In genomic region chr2:157247068-157247407, GRCh38 we compare ENCODE assay signal across 1 cellular context.
TF ChIP-seq lines count a peak whose summit lies in the region.

No MANE protein-coding gene starts in this region.

TF ChIP-seq in K562, 482 proteins besides CTCF, POLR2A, EP300 and RAD21 (continued from another document and continues in another):
- no peak for TF ChIP-seq MAX (CRISPR knock-in tag; IDR thresholded peaks at IDR 0.05)
- TF ChIP-seq NBN (IDR thresholded peaks at IDR 0.05; ENCODE audit: low read depth), result no peak
- TF ChIP-seq TEAD4 (IDR thresholded peaks at IDR 0.05; ENCODE audit: low read length), result no peak
- no peak for TF ChIP-seq TEAD4 (CRISPR knock-in tag; IDR thresholded peaks at IDR 0.05; ENCODE audit: borderline replicate concordance)
- 0 out of 2 replicates have a peak, but pooled peaks have one; percentile 33 for TF ChIP-seq ZBTB12 (CRISPR knock-in tag; IDR thresholded peaks at IDR 0.05)
- TF ChIP-seq CSDE1 (IDR thresholded peaks at IDR 0.05), result no peak
- no peak for TF ChIP-seq CUX1 (CRISPR knock-in tag; IDR thresholded peaks at IDR 0.05)
- TF ChIP-seq NCOA1 (IDR thresholded peaks at IDR 0.05; ENCODE audit: low read depth), result no peak
- no peak for TF ChIP-seq SETDB1 (IDR thresholded peaks at IDR 0.05; ENCODE audit: low read length)
- no peak for TF ChIP-seq ZEB2 (IDR thresholded peaks at IDR 0.05)
- no peak for TF ChIP-seq PTBP1 (IDR thresholded peaks at IDR 0.05; ENCODE audit: low read depth, low read length)
- TF ChIP-seq MAZ (CRISPR knock-in tag; conservative IDR thresholded peaks at IDR 0.05 in 1 of 2, IDR thresholded peaks at IDR 0.05 in 1 of 2), result no peak
- no peak for TF ChIP-seq ERF (CRISPR knock-in tag; IDR thresholded peaks at IDR 0.05)
- no peak for TF ChIP-seq OTX1 (CRISPR knock-in tag; IDR thresholded peaks at IDR 0.05)
- no peak for TF ChIP-seq TCF3 (CRISPR knock-in tag; IDR thresholded peaks at IDR 0.05)
- TF ChIP-seq SNAPC5 (CRISPR knock-in tag; IDR thresholded peaks at IDR 0.05), result no peak
- TF ChIP-seq ZNF134 (CRISPR knock-in tag; conservative IDR thresholded peaks at IDR 0.05), result 0 out of 2 replicates have a peak, but pooled peaks have one; percentile 22
- no peak for TF ChIP-seq ZNF57 (CRISPR knock-in tag; IDR thresholded peaks at IDR 0.05)
- no peak for TF ChIP-seq SRSF7 (optimal IDR thresholded peaks at IDR 0.05; ENCODE audit: low read depth, low read length)
- no peak for TF ChIP-seq ZNF436 (CRISPR knock-in tag; IDR thresholded peaks at IDR 0.05)
- no peak for TF ChIP-seq NFXL1 (CRISPR knock-in tag; IDR thresholded peaks at IDR 0.05)
- TF ChIP-seq ARID3A (IDR thresholded peaks at IDR 0.05; ENCODE audit: borderline replicate concordance, low read depth, low read length), result no peak
- TF ChIP-seq GTF2E2 (tag; IDR thresholded peaks at IDR 0.05), result no peak
- peak; percentile 85 for TF ChIP-seq MEF2D (tag; conservative IDR thresholded peaks at IDR 0.05; ENCODE audit: low read depth)
- TF ChIP-seq ZNF740 (CRISPR knock-in tag; IDR thresholded peaks at IDR 0.05), result no peak
- peak in 1 of 2 experiments; percentile 91; a peak in 2 of 4 replicates for TF ChIP-seq ZNF740 (tag; IDR thresholded peaks at IDR 0.05)
- TF ChIP-seq HNRNPLL (IDR thresholded peaks at IDR 0.05; ENCODE audit: low read depth, low read length, poor library complexity, severe bottlenecking), result no peak
- no peak for TF ChIP-seq ZNF24 (IDR thresholded peaks at IDR 0.05)
- no peak for TF ChIP-seq NEUROD1 (IDR thresholded peaks at IDR 0.05; ENCODE audit: borderline replicate concordance, low read depth, low read length, partially characterized antibody)
- no peak for TF ChIP-seq NFYB (IDR thresholded peaks at IDR 0.05; ENCODE audit: extremely low read depth, insufficient read length)
- TF ChIP-seq ZNF445 (CRISPR knock-in tag; IDR thresholded peaks at IDR 0.05; ENCODE audit: low read depth), result no peak
- no peak for TF ChIP-seq ZNF444 (CRISPR knock-in tag; IDR thresholded peaks at IDR 0.05)
- TF ChIP-seq ZNF384 (IDR thresholded peaks at IDR 0.05; ENCODE audit: low read depth, low read length), result no peak
- TF ChIP-seq JUND (IDR thresholded peaks at IDR 0.05; ENCODE audit: borderline replicate concordance, low read depth, low read length), result no peak
- no peak for TF ChIP-seq JUND (tag; IDR thresholded peaks at IDR 0.05; ENCODE audit: borderline replicate concordance, low read depth, low read length)
- TF ChIP-seq L3MBTL2 (IDR thresholded peaks at IDR 0.05), result no peak
- TF ChIP-seq BMI1 (IDR thresholded peaks at IDR 0.05; ENCODE audit: low read length), result no peak
- TF ChIP-seq ZNF121 (CRISPR knock-in tag; conservative IDR thresholded peaks at IDR 0.05), result no peak
- TF ChIP-seq SRSF3 (IDR thresholded peaks at IDR 0.05; ENCODE audit: insufficient read depth, low read length), result no peak
- no peak for TF ChIP-seq RCOR1 (IDR thresholded peaks at IDR 0.05; ENCODE audit: borderline replicate concordance in 1 of 2, low read depth in 2 of 2, low read length in 2 of 2)
- no peak for TF ChIP-seq NKRF (IDR thresholded peaks at IDR 0.05; ENCODE audit: borderline replicate concordance)
- no peak for TF ChIP-seq SREBF1 (IDR thresholded peaks at IDR 0.05; ENCODE audit: borderline replicate concordance, low read depth, low read length)
- no peak for TF ChIP-seq EGR1 (conservative IDR thresholded peaks at IDR 0.05)
- TF ChIP-seq CBX8 (IDR thresholded peaks at IDR 0.05; ENCODE audit: borderline replicate concordance, extremely low read depth, low read depth, low read length, poor library complexity, severe bottlenecking), result no peak
- no peak for TF ChIP-seq POLR3G (IDR thresholded peaks at IDR 0.05; ENCODE audit: extremely low read depth, insufficient read length, insufficient replicate concordance)
- no peak for TF ChIP-seq MEIS2 (IDR thresholded peaks at IDR 0.05; ENCODE audit: partially characterized antibody)
- no peak for TF ChIP-seq RUNX1 (IDR thresholded peaks at IDR 0.05; ENCODE audit: low read depth)
- no peak for TF ChIP-seq ZBTB11 (CRISPR knock-in tag; IDR thresholded peaks at IDR 0.05)
- no peak for TF ChIP-seq ZNF780A (CRISPR knock-in tag; IDR thresholded peaks at IDR 0.05)
- no peak for TF ChIP-seq RBM39 (optimal IDR thresholded peaks at IDR 0.05; ENCODE audit: low read depth, low read length)
- no peak for TF ChIP-seq ZNF408 (CRISPR knock-in tag; IDR thresholded peaks at IDR 0.05; ENCODE audit: low read depth)
- no peak for TF ChIP-seq TFE3 (CRISPR knock-in tag; IDR thresholded peaks at IDR 0.05)
- no peak for TF ChIP-seq BRD4 (IDR thresholded peaks at IDR 0.05)
- TF ChIP-seq HLTF (IDR thresholded peaks at IDR 0.05), result no peak
- no peak for TF ChIP-seq MAFF (IDR thresholded peaks at IDR 0.05; ENCODE audit: low read length)
- TF ChIP-seq ZNF347 (CRISPR knock-in tag; IDR thresholded peaks at IDR 0.05; ENCODE audit: low read depth), result no peak
- TF ChIP-seq MYBL2 (IDR thresholded peaks at IDR 0.05; ENCODE audit: low read depth), result no peak
- no peak for TF ChIP-seq MYBL2 (CRISPR knock-in tag; IDR thresholded peaks at IDR 0.05; ENCODE audit: borderline replicate concordance)
- TF ChIP-seq BCL6 (CRISPR knock-in tag; IDR thresholded peaks at IDR 0.05), result no peak
- TF ChIP-seq ZNF583 (CRISPR knock-in tag; IDR thresholded peaks at IDR 0.05), result peak; percentile 93
- TF ChIP-seq STAT5B (CRISPR knock-in tag; IDR thresholded peaks at IDR 0.05), result no peak
- TF ChIP-seq BRD9 (IDR thresholded peaks at IDR 0.05; ENCODE audit: low read depth, partially characterized antibody), result no peak
- no peak for TF ChIP-seq ZNF224 (CRISPR knock-in tag; IDR thresholded peaks at IDR 0.05)
